1 cellular context compared by ENCODE assay signal in the genomic region with DNA sequence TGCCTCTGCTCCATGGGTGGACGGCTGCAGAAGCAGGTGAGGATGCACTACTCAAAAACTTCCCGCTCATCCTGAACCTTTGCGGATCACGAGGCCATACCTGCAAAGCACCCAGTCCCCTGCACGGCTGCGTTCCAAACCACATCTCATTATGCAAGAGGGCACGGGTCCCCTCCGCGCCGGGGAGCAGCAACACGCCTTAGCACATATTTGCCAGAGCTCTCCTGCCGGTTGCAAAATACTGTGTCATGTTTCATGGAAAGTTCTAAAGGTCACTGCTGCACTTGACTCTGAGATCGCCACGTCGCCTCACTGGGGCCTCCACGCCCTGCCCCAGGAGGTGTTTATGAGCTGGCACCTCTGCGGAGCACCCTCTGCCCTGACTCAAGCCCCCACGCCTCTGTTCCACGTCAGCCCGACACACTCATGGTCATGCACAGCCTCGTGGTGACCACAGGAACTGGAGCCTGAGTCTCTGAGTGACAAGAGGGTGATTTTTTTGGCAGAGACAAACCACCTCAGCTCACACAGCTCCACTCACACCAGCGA.
TF ChIP-seq lines count a peak whose summit lies in the region.

No MANE protein-coding gene starts in this region.

TF ChIP-seq in K562, 482 proteins besides CTCF, POLR2A, EP300 and RAD21 (continued from another document and continues in another):
- TF ChIP-seq, protein P1, sequence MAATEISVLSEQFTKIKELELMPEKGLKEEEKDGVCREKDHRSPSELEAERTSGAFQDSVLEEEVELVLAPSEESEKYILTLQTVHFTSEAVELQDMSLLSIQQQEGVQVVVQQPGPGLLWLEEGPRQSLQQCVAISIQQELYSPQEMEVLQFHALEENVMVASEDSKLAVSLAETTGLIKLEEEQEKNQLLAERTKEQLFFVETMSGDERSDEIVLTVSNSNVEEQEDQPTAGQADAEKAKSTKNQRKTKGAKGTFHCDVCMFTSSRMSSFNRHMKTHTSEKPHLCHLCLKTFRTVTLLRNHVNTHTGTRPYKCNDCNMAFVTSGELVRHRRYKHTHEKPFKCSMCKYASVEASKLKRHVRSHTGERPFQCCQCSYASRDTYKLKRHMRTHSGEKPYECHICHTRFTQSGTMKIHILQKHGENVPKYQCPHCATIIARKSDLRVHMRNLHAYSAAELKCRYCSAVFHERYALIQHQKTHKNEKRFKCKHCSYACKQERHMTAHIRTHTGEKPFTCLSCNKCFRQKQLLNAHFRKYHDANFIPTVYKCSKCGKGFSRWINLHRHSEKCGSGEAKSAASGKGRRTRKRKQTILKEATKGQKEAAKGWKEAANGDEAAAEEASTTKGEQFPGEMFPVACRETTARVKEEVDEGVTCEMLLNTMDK (IDR thresholded peaks at IDR 0.05; ENCODE audit: borderline replicate concordance, insufficient read depth, low read depth, low read length, poor library complexity, severe bottlenecking) = peak; percentile 69
- TF ChIP-seq, protein P2, sequence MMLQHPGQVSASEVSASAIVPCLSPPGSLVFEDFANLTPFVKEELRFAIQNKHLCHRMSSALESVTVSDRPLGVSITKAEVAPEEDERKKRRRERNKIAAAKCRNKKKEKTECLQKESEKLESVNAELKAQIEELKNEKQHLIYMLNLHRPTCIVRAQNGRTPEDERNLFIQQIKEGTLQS (IDR thresholded peaks at IDR 0.05) = 0 out of 2 replicates have a peak, but pooled peaks have one; percentile 10
- TF ChIP-seq, protein P2 (CRISPR knock-in tag; conservative IDR thresholded peaks at IDR 0.05) = no peak
- TF ChIP-seq ATF1 (CRISPR knock-in tag; IDR thresholded peaks at IDR 0.05) (no peak), ATF1 (tag; IDR thresholded peaks at IDR 0.05) (peak; percentile 61), SMC3 (conservative IDR thresholded peaks at IDR 0.05; ENCODE audit: insufficient read depth, low read depth, low read length) (0 out of 2 replicates have a peak, but pooled peaks have one; percentile 18), LCOR (CRISPR knock-in tag; IDR thresholded peaks at IDR 0.05) (no peak), PPARD (CRISPR knock-in tag; IDR thresholded peaks at IDR 0.05) (no peak), MYBL2 (IDR thresholded peaks at IDR 0.05; ENCODE audit: low read depth) (no peak), MYBL2 (CRISPR knock-in tag; IDR thresholded peaks at IDR 0.05; ENCODE audit: borderline replicate concordance) (no peak), TEAD2 (tag; IDR thresholded peaks at IDR 0.05) (no peak), SMARCA4 (IDR thresholded peaks at IDR 0.05) (no peak), TCFL5 (CRISPR knock-in tag; conservative IDR thresholded peaks at IDR 0.05) (no peak), NELFE (IDR thresholded peaks at IDR 0.05; ENCODE audit: insufficient read depth, insufficient read length) (no peak), ZKSCAN8 (CRISPR knock-in tag; IDR thresholded peaks at IDR 0.05) (no peak), ARNT (IDR thresholded peaks at IDR 0.05) (no peak), CBX3 (IDR thresholded peaks at IDR 0.05; ENCODE audit: borderline replicate concordance in 1 of 2, low read length in 2 of 2) (no peak), CREM (IDR thresholded peaks at IDR 0.05; ENCODE audit: low read depth) (peak; percentile 88), FOXJ2 (tag; IDR thresholded peaks at IDR 0.05) (no peak), ZFX (CRISPR knock-in tag; IDR thresholded peaks at IDR 0.05) (no peak), CEBPG (CRISPR knock-in tag; IDR thresholded peaks at IDR 0.05) (no peak), CEBPG (tag; conservative IDR thresholded peaks at IDR 0.05 in 1 of 2, IDR thresholded peaks at IDR 0.05 in 1 of 2) (peak in 1 of 2 experiments; percentile 72; a peak in 2 of 4 replicates), CEBPB (tag; IDR thresholded peaks at IDR 0.05) (peak; percentile 73)
- TF ChIP-seq, protein P3, sequence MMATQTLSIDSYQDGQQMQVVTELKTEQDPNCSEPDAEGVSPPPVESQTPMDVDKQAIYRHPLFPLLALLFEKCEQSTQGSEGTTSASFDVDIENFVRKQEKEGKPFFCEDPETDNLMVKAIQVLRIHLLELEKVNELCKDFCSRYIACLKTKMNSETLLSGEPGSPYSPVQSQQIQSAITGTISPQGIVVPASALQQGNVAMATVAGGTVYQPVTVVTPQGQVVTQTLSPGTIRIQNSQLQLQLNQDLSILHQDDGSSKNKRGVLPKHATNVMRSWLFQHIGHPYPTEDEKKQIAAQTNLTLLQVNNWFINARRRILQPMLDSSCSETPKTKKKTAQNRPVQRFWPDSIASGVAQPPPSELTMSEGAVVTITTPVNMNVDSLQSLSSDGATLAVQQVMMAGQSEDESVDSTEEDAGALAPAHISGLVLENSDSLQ (IDR thresholded peaks at IDR 0.05) = peak; percentile 82
- TF ChIP-seq, protein P4, sequence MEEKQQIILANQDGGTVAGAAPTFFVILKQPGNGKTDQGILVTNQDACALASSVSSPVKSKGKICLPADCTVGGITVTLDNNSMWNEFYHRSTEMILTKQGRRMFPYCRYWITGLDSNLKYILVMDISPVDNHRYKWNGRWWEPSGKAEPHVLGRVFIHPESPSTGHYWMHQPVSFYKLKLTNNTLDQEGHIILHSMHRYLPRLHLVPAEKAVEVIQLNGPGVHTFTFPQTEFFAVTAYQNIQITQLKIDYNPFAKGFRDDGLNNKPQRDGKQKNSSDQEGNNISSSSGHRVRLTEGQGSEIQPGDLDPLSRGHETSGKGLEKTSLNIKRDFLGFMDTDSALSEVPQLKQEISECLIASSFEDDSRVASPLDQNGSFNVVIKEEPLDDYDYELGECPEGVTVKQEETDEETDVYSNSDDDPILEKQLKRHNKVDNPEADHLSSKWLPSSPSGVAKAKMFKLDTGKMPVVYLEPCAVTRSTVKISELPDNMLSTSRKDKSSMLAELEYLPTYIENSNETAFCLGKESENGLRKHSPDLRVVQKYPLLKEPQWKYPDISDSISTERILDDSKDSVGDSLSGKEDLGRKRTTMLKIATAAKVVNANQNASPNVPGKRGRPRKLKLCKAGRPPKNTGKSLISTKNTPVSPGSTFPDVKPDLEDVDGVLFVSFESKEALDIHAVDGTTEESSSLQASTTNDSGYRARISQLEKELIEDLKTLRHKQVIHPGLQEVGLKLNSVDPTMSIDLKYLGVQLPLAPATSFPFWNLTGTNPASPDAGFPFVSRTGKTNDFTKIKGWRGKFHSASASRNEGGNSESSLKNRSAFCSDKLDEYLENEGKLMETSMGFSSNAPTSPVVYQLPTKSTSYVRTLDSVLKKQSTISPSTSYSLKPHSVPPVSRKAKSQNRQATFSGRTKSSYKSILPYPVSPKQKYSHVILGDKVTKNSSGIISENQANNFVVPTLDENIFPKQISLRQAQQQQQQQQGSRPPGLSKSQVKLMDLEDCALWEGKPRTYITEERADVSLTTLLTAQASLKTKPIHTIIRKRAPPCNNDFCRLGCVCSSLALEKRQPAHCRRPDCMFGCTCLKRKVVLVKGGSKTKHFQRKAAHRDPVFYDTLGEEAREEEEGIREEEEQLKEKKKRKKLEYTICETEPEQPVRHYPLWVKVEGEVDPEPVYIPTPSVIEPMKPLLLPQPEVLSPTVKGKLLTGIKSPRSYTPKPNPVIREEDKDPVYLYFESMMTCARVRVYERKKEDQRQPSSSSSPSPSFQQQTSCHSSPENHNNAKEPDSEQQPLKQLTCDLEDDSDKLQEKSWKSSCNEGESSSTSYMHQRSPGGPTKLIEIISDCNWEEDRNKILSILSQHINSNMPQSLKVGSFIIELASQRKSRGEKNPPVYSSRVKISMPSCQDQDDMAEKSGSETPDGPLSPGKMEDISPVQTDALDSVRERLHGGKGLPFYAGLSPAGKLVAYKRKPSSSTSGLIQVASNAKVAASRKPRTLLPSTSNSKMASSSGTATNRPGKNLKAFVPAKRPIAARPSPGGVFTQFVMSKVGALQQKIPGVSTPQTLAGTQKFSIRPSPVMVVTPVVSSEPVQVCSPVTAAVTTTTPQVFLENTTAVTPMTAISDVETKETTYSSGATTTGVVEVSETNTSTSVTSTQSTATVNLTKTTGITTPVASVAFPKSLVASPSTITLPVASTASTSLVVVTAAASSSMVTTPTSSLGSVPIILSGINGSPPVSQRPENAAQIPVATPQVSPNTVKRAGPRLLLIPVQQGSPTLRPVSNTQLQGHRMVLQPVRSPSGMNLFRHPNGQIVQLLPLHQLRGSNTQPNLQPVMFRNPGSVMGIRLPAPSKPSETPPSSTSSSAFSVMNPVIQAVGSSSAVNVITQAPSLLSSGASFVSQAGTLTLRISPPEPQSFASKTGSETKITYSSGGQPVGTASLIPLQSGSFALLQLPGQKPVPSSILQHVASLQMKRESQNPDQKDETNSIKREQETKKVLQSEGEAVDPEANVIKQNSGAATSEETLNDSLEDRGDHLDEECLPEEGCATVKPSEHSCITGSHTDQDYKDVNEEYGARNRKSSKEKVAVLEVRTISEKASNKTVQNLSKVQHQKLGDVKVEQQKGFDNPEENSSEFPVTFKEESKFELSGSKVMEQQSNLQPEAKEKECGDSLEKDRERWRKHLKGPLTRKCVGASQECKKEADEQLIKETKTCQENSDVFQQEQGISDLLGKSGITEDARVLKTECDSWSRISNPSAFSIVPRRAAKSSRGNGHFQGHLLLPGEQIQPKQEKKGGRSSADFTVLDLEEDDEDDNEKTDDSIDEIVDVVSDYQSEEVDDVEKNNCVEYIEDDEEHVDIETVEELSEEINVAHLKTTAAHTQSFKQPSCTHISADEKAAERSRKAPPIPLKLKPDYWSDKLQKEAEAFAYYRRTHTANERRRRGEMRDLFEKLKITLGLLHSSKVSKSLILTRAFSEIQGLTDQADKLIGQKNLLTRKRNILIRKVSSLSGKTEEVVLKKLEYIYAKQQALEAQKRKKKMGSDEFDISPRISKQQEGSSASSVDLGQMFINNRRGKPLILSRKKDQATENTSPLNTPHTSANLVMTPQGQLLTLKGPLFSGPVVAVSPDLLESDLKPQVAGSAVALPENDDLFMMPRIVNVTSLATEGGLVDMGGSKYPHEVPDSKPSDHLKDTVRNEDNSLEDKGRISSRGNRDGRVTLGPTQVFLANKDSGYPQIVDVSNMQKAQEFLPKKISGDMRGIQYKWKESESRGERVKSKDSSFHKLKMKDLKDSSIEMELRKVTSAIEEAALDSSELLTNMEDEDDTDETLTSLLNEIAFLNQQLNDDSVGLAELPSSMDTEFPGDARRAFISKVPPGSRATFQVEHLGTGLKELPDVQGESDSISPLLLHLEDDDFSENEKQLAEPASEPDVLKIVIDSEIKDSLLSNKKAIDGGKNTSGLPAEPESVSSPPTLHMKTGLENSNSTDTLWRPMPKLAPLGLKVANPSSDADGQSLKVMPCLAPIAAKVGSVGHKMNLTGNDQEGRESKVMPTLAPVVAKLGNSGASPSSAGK (IDR thresholded peaks at IDR 0.05) = no peak
- TF ChIP-seq, protein P5, sequence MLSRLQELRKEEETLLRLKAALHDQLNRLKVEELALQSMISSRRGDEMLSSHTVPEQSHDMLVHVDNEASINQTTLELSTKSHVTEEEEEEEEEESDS (CRISPR knock-in tag; IDR thresholded peaks at IDR 0.05) = no peak
- TF ChIP-seq, protein P6, sequence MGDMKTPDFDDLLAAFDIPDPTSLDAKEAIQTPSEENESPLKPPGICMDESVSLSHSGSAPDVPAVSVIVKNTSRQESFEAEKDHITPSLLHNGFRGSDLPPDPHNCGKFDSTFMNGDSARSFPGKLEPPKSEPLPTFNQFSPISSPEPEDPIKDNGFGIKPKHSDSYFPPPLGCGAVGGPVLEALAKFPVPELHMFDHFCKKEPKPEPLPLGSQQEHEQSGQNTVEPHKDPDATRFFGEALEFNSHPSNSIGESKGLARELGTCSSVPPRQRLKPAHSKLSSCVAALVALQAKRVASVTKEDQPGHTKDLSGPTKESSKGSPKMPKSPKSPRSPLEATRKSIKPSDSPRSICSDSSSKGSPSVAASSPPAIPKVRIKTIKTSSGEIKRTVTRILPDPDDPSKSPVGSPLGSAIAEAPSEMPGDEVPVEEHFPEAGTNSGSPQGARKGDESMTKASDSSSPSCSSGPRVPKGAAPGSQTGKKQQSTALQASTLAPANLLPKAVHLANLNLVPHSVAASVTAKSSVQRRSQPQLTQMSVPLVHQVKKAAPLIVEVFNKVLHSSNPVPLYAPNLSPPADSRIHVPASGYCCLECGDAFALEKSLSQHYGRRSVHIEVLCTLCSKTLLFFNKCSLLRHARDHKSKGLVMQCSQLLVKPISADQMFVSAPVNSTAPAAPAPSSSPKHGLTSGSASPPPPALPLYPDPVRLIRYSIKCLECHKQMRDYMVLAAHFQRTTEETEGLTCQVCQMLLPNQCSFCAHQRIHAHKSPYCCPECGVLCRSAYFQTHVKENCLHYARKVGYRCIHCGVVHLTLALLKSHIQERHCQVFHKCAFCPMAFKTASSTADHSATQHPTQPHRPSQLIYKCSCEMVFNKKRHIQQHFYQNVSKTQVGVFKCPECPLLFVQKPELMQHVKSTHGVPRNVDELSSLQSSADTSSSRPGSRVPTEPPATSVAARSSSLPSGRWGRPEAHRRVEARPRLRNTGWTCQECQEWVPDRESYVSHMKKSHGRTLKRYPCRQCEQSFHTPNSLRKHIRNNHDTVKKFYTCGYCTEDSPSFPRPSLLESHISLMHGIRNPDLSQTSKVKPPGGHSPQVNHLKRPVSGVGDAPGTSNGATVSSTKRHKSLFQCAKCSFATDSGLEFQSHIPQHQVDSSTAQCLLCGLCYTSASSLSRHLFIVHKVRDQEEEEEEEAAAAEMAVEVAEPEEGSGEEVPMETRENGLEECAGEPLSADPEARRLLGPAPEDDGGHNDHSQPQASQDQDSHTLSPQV (IDR thresholded peaks at IDR 0.05) = no peak
- TF ChIP-seq, protein P7, sequence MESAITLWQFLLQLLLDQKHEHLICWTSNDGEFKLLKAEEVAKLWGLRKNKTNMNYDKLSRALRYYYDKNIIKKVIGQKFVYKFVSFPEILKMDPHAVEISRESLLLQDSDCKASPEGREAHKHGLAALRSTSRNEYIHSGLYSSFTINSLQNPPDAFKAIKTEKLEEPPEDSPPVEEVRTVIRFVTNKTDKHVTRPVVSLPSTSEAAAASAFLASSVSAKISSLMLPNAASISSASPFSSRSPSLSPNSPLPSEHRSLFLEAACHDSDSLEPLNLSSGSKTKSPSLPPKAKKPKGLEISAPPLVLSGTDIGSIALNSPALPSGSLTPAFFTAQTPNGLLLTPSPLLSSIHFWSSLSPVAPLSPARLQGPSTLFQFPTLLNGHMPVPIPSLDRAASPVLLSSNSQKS (CRISPR knock-in tag; IDR thresholded peaks at IDR 0.05) = no peak
- TF ChIP-seq, protein P8, sequence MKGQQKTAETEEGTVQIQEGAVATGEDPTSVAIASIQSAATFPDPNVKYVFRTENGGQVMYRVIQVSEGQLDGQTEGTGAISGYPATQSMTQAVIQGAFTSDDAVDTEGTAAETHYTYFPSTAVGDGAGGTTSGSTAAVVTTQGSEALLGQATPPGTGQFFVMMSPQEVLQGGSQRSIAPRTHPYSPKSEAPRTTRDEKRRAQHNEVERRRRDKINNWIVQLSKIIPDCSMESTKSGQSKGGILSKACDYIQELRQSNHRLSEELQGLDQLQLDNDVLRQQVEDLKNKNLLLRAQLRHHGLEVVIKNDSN (CRISPR knock-in tag; IDR thresholded peaks at IDR 0.05) = no peak
- TF ChIP-seq, protein P9, sequence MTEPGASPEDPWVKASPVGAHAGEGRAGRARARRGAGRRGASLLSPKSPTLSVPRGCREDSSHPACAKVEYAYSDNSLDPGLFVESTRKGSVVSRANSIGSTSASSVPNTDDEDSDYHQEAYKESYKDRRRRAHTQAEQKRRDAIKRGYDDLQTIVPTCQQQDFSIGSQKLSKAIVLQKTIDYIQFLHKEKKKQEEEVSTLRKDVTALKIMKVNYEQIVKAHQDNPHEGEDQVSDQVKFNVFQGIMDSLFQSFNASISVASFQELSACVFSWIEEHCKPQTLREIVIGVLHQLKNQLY (CRISPR knock-in tag; conservative IDR thresholded peaks at IDR 0.05) = no peak
